6 cellular contexts compared by ENCODE assay signal in genomic region chr10:28426392-28427159, GRCh38.
"Had no signal": no experiment of that assay in that cellular context is flagged by ENCODE, and none has a peak within 500 bp of the region (broad histone marks: within the 10 kb centered on the region; RNA-seq: fewer than 3 reads in every experiment).

No MANE protein-coding gene starts in this region.

- DNase-seq: GM23248, GOT3, H7, IMR-90 had no signal

- H3K36me3 ChIP-seq: HAP-1 had no signal

- H3K4me1 ChIP-seq: HAP-1 had no signal

- H3K9me3 ChIP-seq: HAP-1 had no signal

- H3K9ac ChIP-seq: GM23248 had no signal

- H3K4me3 ChIP-seq: GM23248, HAP-1, K562 had no signal

- H3K27ac ChIP-seq: GM23248 had no signal
